17 cellular contexts compared by ENCODE assay signal in genomic region chr5:21680196-21680595, GRCh38.
DNase-seq lines count a peak whose midpoint lies in the region; FAIRE-seq and TF ChIP-seq lines count a peak whose summit lies in the region.
"Had no signal": no experiment of that assay in that cellular context is flagged by ENCODE, and none has a peak within 500 bp of the region (broad histone marks: within the 10 kb centered on the region; RNA-seq: fewer than 3 reads in every experiment).

No MANE protein-coding gene starts in this region.

- no peaks in the 10 kb centered on the region for H4K20me1 ChIP-seq in mammary epithelial cell (ENCODE audit: insufficient read depth, low read length)

- in situ Hi-C loops in mammary epithelial cell (cut with MboI; ENCODE audit: low sequenced_read_pairs in 2 of 2): no loop called here

- H3K9me3 ChIP-seq in mammary epithelial cell (replicated peaks; ENCODE audit: insufficient read depth, low read length) (no peaks in the 10 kb centered on the region), endodermal cell (ENCODE audit: control insufficient read depth, low read length) (no peaks in the 10 kb centered on the region)
- H3K9me3 ChIP-seq: vagina had no signal

- no TSS peak for BruUV-seq in mammary epithelial cell (replicated peaks; lab: Mats Ljungman, UMichigan)
- no TSS peak for BruUV-seq in Calu3 (replicated peaks; lab: Mats Ljungman, UMichigan)

- no peaks in the 10 kb centered on the region for H3K27me3 Mint-ChIP-seq in Calu3 (ENCODE audit: unreplicated experiment)
- no peaks in the 10 kb centered on the region for H3K27me3 Mint-ChIP-seq in endodermal cell (ENCODE audit: insufficient read depth)
- H3K27me3 Mint-ChIP-seq: naive thymus-derived CD8-positive, alpha-beta T cell had no signal

- H3K79me2 ChIP-seq in mammary epithelial cell (ENCODE audit: insufficient read depth, low read length): no peaks in the 10 kb centered on the region

- H3K4me1 ChIP-seq in mammary epithelial cell (ENCODE audit: insufficient read depth, low read length) (peaks cover 11% of the 10 kb centered on the region), endodermal cell (ENCODE audit: control insufficient read depth, insufficient read depth, low read length) (no peaks in the 10 kb centered on the region)
- H3K4me1 ChIP-seq: vagina had no signal

- H3K27me3 ChIP-seq in mammary epithelial cell (ENCODE audit: insufficient read depth, low read length) (no peaks in the 10 kb centered on the region), endodermal cell (ENCODE audit: control insufficient read depth, insufficient read depth, low read length, poor library complexity, severe bottlenecking) (no peaks in the 10 kb centered on the region)
- H3K27me3 ChIP-seq: vagina had no signal

- H3K4me3 ChIP-seq in mammary epithelial cell (replicated peaks in 1 of 3; ENCODE audit: insufficient read depth in 1 of 3, low read depth in 2 of 3, low read length in 3 of 3): no peak overlapping the region
- no peak overlapping the region for H3K4me3 ChIP-seq in endodermal cell (ENCODE audit: low read length)
- H3K4me3 ChIP-seq: GM23338, vagina had no signal

- no peak overlapping the region for H3K9ac ChIP-seq in mammary epithelial cell (ENCODE audit: insufficient read depth, low read length)
- no peak overlapping the region for H3K9ac ChIP-seq in endodermal cell (ENCODE audit: extremely low read depth, low read length, poor library complexity, severe bottlenecking)
- H3K9ac ChIP-seq: KMS-11 had no signal

- dilution Hi-C loops in mammary epithelial cell (cut with HindIII; ENCODE audit: low sequenced_read_pairs): no loop called here

- TF ChIP-seq CTCF in mammary epithelial cell (conservative IDR thresholded peaks at IDR 0.05 in 1 of 2, IDR thresholded peaks at IDR 0.05 in 1 of 2; ENCODE audit: extremely low read depth in 1 of 2, insufficient read depth in 1 of 2, low read depth in 1 of 2, low read length in 2 of 2): no peak
- no peak for TF ChIP-seq CTCF in Calu3 (IDR thresholded peaks at IDR 0.05; ENCODE audit: unreplicated experiment)
- no peak for TF ChIP-seq CTCF in endodermal cell (conservative IDR thresholded peaks at IDR 0.05)

- H3K27ac ChIP-seq in mammary epithelial cell (ENCODE audit: insufficient read depth, low read depth, low read length) (no peak overlapping the region), endodermal cell (ENCODE audit: low read depth, low read length) (no peak overlapping the region)
- H3K27ac ChIP-seq: KMS-11, vagina had no signal

- H3K36me3 Mint-ChIP-seq in Calu3 (ENCODE audit: insufficient read depth, unreplicated experiment) (no peaks in the 10 kb centered on the region), endodermal cell (ENCODE audit: low read depth) (no peaks in the 10 kb centered on the region)
- H3K36me3 Mint-ChIP-seq: naive thymus-derived CD8-positive, alpha-beta T cell had no signal

- H3K4me3 Mint-ChIP-seq in Calu3 (ENCODE audit: low read depth, unreplicated experiment) (no peak overlapping the region), endodermal cell (no peak overlapping the region)
- H3K4me3 Mint-ChIP-seq: GM23338; naive thymus-derived CD8-positive, alpha-beta T cell had no signal

- intact Hi-C loops in mammary epithelial cell (cut with micrococcal nuclease): no loop called here
- intact Hi-C loops in Calu3 (cut with micrococcal nuclease; ENCODE audit: unreplicated experiment): no loop called here

- H3K4me2 ChIP-seq in mammary epithelial cell (ENCODE audit: insufficient read depth, low read depth, low read length): peak overlapping the region; percentile 15
- H3K4me2 ChIP-seq: GM23338, KMS-11 had no signal

- no peak for FAIRE-seq in GM12892 (lab: Jason Lieb, UNC)
- FAIRE-seq: islet of Langerhans had no signal

- no peak overlapping the region for H2AFZ ChIP-seq in mammary epithelial cell (ENCODE audit: low read depth, low read length)
- H2AFZ ChIP-seq: GM23338 had no signal

- H3K27ac Mint-ChIP-seq in Calu3 (ENCODE audit: unreplicated experiment) (no peak overlapping the region), endodermal cell (no peak overlapping the region)
- H3K27ac Mint-ChIP-seq: GM23338; naive thymus-derived CD8-positive, alpha-beta T cell had no signal

- H3K36me3 ChIP-seq in mammary epithelial cell (ENCODE audit: insufficient read depth, low read length): no peaks in the 10 kb centered on the region
- H3K36me3 ChIP-seq in endodermal cell (ENCODE audit: control insufficient read depth, insufficient read depth, low read length): no peaks in the 10 kb centered on the region
- H3K36me3 ChIP-seq: vagina had no signal

- DNase-seq in AG20443 (ENCODE audit: low spot score) (peak; percentile 13), M059J (ENCODE audit: low read depth) (peak; percentile 92), mammary epithelial cell (peak; percentile 82), kidney glomerular epithelial cell (lab: John Stamatoyannopoulos, UW) (peak; percentile 73), Calu3 (no peak), NK-92 (lab: John Stamatoyannopoulos, UW; ENCODE audit: unreplicated experiment) (no peak), endodermal cell (no peak), GM12892 (ENCODE audit: insufficient read length) (no peak)
- DNase-seq: activated naive CD4-positive, alpha-beta T cell treated with anti-CD3 and anti-CD28 coated beads, Interleukin-2, amount 50 U/mL, for 16 hours; C1 segment of cervical spinal cord; naive thymus-derived CD8-positive, alpha-beta T cell; NCI-H2081 treated with DMSO at 0.1 percent for 48 hours; stimulated activated CD4-positive, alpha-beta T cell treated with anti-CD3 and anti-CD28 coated beads, Interleukin-12 subunit alpha, Interleukin-12 subunit beta, amount 100 ng/mL, for 4 hours had no signal

- H3K9me3 Mint-ChIP-seq in Calu3 (ENCODE audit: low read depth, unreplicated experiment) (no peaks in the 10 kb centered on the region), endodermal cell (no peaks in the 10 kb centered on the region)
- H3K9me3 Mint-ChIP-seq: GM23338 had no signal

- H3K4me1 Mint-ChIP-seq in Calu3 (ENCODE audit: low read depth, unreplicated experiment): peaks cover 6% of the 10 kb centered on the region
- no peaks in the 10 kb centered on the region for H3K4me1 Mint-ChIP-seq in endodermal cell
- H3K4me1 Mint-ChIP-seq: GM23338; naive thymus-derived CD8-positive, alpha-beta T cell had no signal

- TF ChIP-seq POLR2A in GM12892 (IDR thresholded peaks at IDR 0.05; ENCODE audit: low read depth, low read length): no peak

- CTCF ChIA-PET in mammary epithelial cell (lab: Charles Lee; ENCODE audit: low non-redundant PET) (no interaction called here), Calu3 (lab: Charles Lee) (interaction anchor here (0.6 kb wide), 1 partner anchor 25 kb away, joined by 6 read pairs; no protein-coding TSS in a partner anchor)

Comparison
In these comparisons a context has a peak if more than half of its experiments do, and no peak if none do; other contexts are left out.
1. DNase-seq: peak in AG20443 (single experiment), M059J (single experiment), mammary epithelial cell (single experiment) and kidney glomerular epithelial cell (single experiment); none in Calu3 (single experiment), NK-92 (single experiment), endodermal cell (single experiment) and GM12892 (single experiment).